In genomic region chr15:64153480-64154367, GRCh38 we compare ENCODE assay signal across 8 cellular contexts. TPM values are rescaled to one million over a fixed set of nuclear protein-coding genes. Genes with fewer than 3 reads are reported as not detected.
DNase-seq lines count a peak whose midpoint lies in the region; ATAC-seq and TF ChIP-seq lines count a peak whose summit lies in the region.

No MANE protein-coding gene starts in this region.

- H2AFZ ChIP-seq in SU-DHL-6 (ENCODE audit: low read depth, low read length, severe bottlenecking) = no peak overlapping the region

- TF ChIP-seq CTCF in GM12874 (IDR thresholded peaks at IDR 0.05; ENCODE audit: insufficient read depth, low read depth, low read length) = peak; percentile 99
- peak; percentile 96 for TF ChIP-seq CTCF in SU-DHL-6 (IDR thresholded peaks at IDR 0.05; ENCODE audit: insufficient read depth, low read length, poor library complexity, severe bottlenecking)
- TF ChIP-seq CTCF in left ventricle myocardium inferior (IDR thresholded peaks at IDR 0.05; ENCODE audit: borderline replicate concordance) = peak; percentile 99
- TF ChIP-seq CTCF in psoas muscle (IDR thresholded peaks at IDR 0.05) = peak; percentile 98
- TF ChIP-seq CTCF in vagina (IDR thresholded peaks at IDR 0.05) = peak; percentile 88 to 95 (median 94)

- no peak for TF ChIP-seq POLR2A in vagina (IDR thresholded peaks at IDR 0.05)

- H3K9ac ChIP-seq in SU-DHL-6 (ENCODE audit: low read length) = peak overlapping the region; percentile 83

- WGBS in psoas muscle, 3 donors = 20 to 27% (median 21%) methylated on average over 12 of the region's 12 CpGs

- H3K27me3 ChIP-seq in SU-DHL-6 (ENCODE audit: low read length) (no peaks in the 10 kb centered on the region), left ventricle myocardium inferior (ENCODE audit: low read depth) (peaks cover 21% of the 10 kb centered on the region), psoas muscle (ENCODE audit: insufficient read depth in 3 of 3, low read length in 2 of 3) (peaks cover 0 to 15% (median 6%) of the 10 kb centered on the region in 3 donors), vagina (no peaks in the 10 kb centered on the region)

- H3K9me3 ChIP-seq in SU-DHL-6 (ENCODE audit: insufficient read depth, low read length) (no peaks in the 10 kb centered on the region), left ventricle myocardium inferior (replicated peaks) (no peaks in the 10 kb centered on the region), psoas muscle (no peaks in the 10 kb centered on the region), vagina (no peaks in the 10 kb centered on the region)

- peaks cover 65% of the 10 kb centered on the region for H3K4me1 ChIP-seq in left ventricle myocardium inferior
- peaks cover 26% of the 10 kb centered on the region for H3K4me1 ChIP-seq in psoas muscle
- peaks cover 41% of the 10 kb centered on the region for H3K4me1 ChIP-seq in vagina

- H3K36me3 ChIP-seq in SU-DHL-6 (ENCODE audit: low read length) = no peaks in the 10 kb centered on the region
- peaks cover 44% of the 10 kb centered on the region for H3K36me3 ChIP-seq in left ventricle myocardium inferior
- peaks cover 0 to 50% of the 10 kb centered on the region in 2 donors for H3K36me3 ChIP-seq in psoas muscle (ENCODE audit: insufficient read depth in 1 of 2, low read depth in 1 of 2)
- H3K36me3 ChIP-seq in vagina = peaks cover 0 to 39% of the 10 kb centered on the region in 2 donors

- intact Hi-C loops in left ventricle myocardium inferior (cut with micrococcal nuclease) = no loop called here
- intact Hi-C loops in psoas muscle (cut with DNase I) = no loop called here
- intact Hi-C loops in vagina (cut with DNase I) = loop anchor here (10.0 kb wide), 1 partner anchor 59 kb away; the partner anchor contains the start of genes CIAO2A and SNX1

- no peaks in the 10 kb centered on the region for H3K9me2 ChIP-seq in SU-DHL-6 (replicated peaks; ENCODE audit: insufficient read depth, low read length)

- peak; percentile 66 to 91 (median 80) for DNase-seq in NCI-H1417 (lab: John Stamatoyannopoulos, UW)
- peak; percentile 85 for DNase-seq in activated naive CD8-positive, alpha-beta T cell treated with anti-CD3 and anti-CD28 coated beads, Interleukin-2, amount 50 U/mL, for 16 hours (ENCODE audit: low read depth, low spot score)
- peak; percentile 90 for DNase-seq in left ventricle myocardium inferior
- peak; percentile 89 to 95 for DNase-seq in psoas muscle
- DNase-seq in vagina (ENCODE audit: extremely low spot score in 2 of 2) = no peak

- H3K79me2 ChIP-seq in SU-DHL-6 (ENCODE audit: insufficient read depth, low read length) = no peaks in the 10 kb centered on the region

- ATAC-seq in HG02763 (IDR thresholded peaks at IDR 0.05; ENCODE audit: unreplicated experiment) (peak; percentile 49), psoas muscle (peak; percentile 86 to 93 (median 91))

- peak overlapping the region; percentile 86 for H3K4me2 ChIP-seq in SU-DHL-6 (ENCODE audit: low read depth, low read length, poor library complexity, severe bottlenecking)

- H3K4me3 ChIP-seq in SU-DHL-6 (ENCODE audit: insufficient read depth, low read length, poor library complexity, severe bottlenecking) (peak overlapping the region; percentile 67), left ventricle myocardium inferior (peak overlapping the region; percentile 73), psoas muscle (no peak overlapping the region), vagina (no peak overlapping the region)

- H3F3A ChIP-seq in SU-DHL-6 (ENCODE audit: insufficient read depth) = peaks cover 55% of the 10 kb centered on the region

- H3K27ac ChIP-seq in SU-DHL-6 (ENCODE audit: low read depth, low read length) (peak overlapping the region; percentile 95), left ventricle myocardium inferior (replicated peaks) (peak overlapping the region; percentile 94), psoas muscle (peak overlapping the region; percentile 16), vagina (peak overlapping the region; percentile 49)

- H4K20me1 ChIP-seq in SU-DHL-6 (ENCODE audit: low read depth, low read length) = no peaks in the 10 kb centered on the region; the same call in 1 of the 2 replicates

RNA-seq across cellular contexts. Expression of gene SNX22, which starts 2.2 kb away (rescaled TPM):
- 2.0 TPM for total RNA-seq in left ventricle myocardium inferior
- total RNA-seq in psoas muscle = under 1 TPM; 0.08 to 0.17 (median 0.16) TPM
- polyA plus RNA-seq in psoas muscle = under 1 TPM; 0.06 to 0.31 (median 0.23) TPM
- total RNA-seq in vagina = not detected

RNA-seq across cellular contexts. Expression of gene PPIB, which starts 9.1 kb away (rescaled TPM):
- total RNA-seq in left ventricle myocardium inferior (102 TPM), psoas muscle (10 to 100 TPM; 40.8 to 61.1 (median 50.1) TPM), vagina (451 TPM)
- 100 to 1,000 TPM in 1 of 3 donors, 10 to 100 TPM in 2; 38.0 to 160 (median 79.6) TPM for polyA plus RNA-seq in psoas muscle

RNA-seq across cellular contexts. Expression of gene SNX1, which starts 57.9 kb away (rescaled TPM):
- 72.1 TPM for total RNA-seq in left ventricle myocardium inferior
- total RNA-seq in psoas muscle = 100 to 1,000 TPM in 1 of 4 donors, 10 to 100 TPM in 3; 36.4 to 102 (median 49.3) TPM
- 10 to 100 TPM; 59.6 to 64.4 (median 63.2) TPM for polyA plus RNA-seq in psoas muscle
- total RNA-seq in vagina = 92.8 TPM

Comparison
In these comparisons a context has a peak if more than half of its experiments do, and no peak if none do; other contexts are left out.
1. DNase-seq: peak in NCI-H1417 (3 of 3), activated naive CD8-positive, alpha-beta T cell treated with anti-CD3 and anti-CD28 coated beads, Interleukin-2, amount 50 U/mL, for 16 hours (single experiment), left ventricle myocardium inferior (single experiment) and psoas muscle (2 of 2); none in vagina (0 of 2).
2. H3K27ac ChIP-seq: peak in every context shown above with its lines; median percentile 95 in SU-DHL-6; 94 in left ventricle myocardium inferior; 49 in vagina; 16 in psoas muscle.
3. H3K4me3 ChIP-seq: peak in SU-DHL-6 (single experiment) and left ventricle myocardium inferior (single experiment); none in psoas muscle (single experiment) and vagina (0 of 2).
4. Peak in every context shown above with its lines, with median percentiles within 50 percentile points of each other: CTCF ChIP-seq.